13 cellular contexts compared by ENCODE assay signal in genomic region chr1:9655127-9655723, GRCh38. TPM values are rescaled to one million over a fixed set of nuclear protein-coding genes. Genes with fewer than 3 reads are reported as not detected.
DNase-seq lines count a peak whose midpoint lies in the region; ATAC-seq and TF ChIP-seq lines count a peak whose summit lies in the region.
"Had no signal": no experiment of that assay in that cellular context is flagged by ENCODE, and none has a peak within 500 bp of the region (broad histone marks: within the 10 kb centered on the region; RNA-seq: fewer than 3 reads in every experiment).

No MANE protein-coding gene starts in this region.

- TF ChIP-seq EP300 in transverse colon (IDR thresholded peaks at IDR 0.05; ENCODE audit: low read depth), result no peak

- no peaks in the 10 kb centered on the region for H3K9me3 Mint-ChIP-seq in T-cell
- no peaks in the 10 kb centered on the region for H3K9me3 Mint-ChIP-seq in WTC11

- CTCF ChIA-PET in T-cell (lab: Charles Lee) (interaction anchor here (0.6 to 5.6 kb wide), 7 partner anchors 18 to 123 kb away, joined by 3 to 60 read pairs (median 5); no protein-coding TSS in a partner anchor), WTC11 (lab: Charles Lee) (interaction anchor here (0.6 to 2.7 kb wide), 5 partner anchors 40 to 689 kb away, joined by 3 to 7 read pairs (median 3); no protein-coding TSS in a partner anchor)

- peaks cover 0 to 22% (median 15%) of the 10 kb centered on the region in 4 donors for H3K4me1 ChIP-seq in transverse colon
- H3K4me1 ChIP-seq: SJCRH30 had no signal

- peak; percentile 84 for DNase-seq in GM12865 (ENCODE audit: low read depth)
- peak in 28 of 34 experiments; percentile 17 to 74 (median 50) for DNase-seq in T-cell
- peak; percentile 41 for DNase-seq in activated gamma-delta T cell treated with anti-CD3 and anti-CD28 coated beads, Interleukin-2, amount 50 U/mL, for 16 hours (ENCODE audit: low read depth)
- DNase-seq in stimulated activated CD4-positive, alpha-beta T cell treated with anti-CD3 and anti-CD28 coated beads, Interleukin-12 subunit alpha, Interleukin-12 subunit beta, amount 100 ng/mL, for 4 hours, result peak; percentile 25
- no peak for DNase-seq in NCI-H1417 treated with DMSO at 0.1 percent for 48 hours (lab: John Stamatoyannopoulos, UW)
- DNase-seq in transverse colon, result no peak
- DNase-seq in WTC11 (ENCODE audit: low spot score), result no peak
- DNase-seq: amniotic stem cell, left ventricle myocardium inferior, NCI-H1436, SJCRH30, trophoblast cell had no signal

- H3K4me3 ChIP-seq in GM12865 (ENCODE audit: low read depth, low read length) (peak overlapping the region; percentile 92), transverse colon (no peak overlapping the region)
- H3K4me3 ChIP-seq: left ventricle myocardium inferior, SJCRH30 had no signal

- peaks cover 49% of the 10 kb centered on the region for H3K27me3 ChIP-seq in transverse colon

- ATAC-seq in T-cell (replicated peaks in 1 of 4), result peak in 1 of 4 experiments; percentile 55
- no peak for ATAC-seq in GM19397 (IDR thresholded peaks at IDR 0.05; ENCODE audit: unreplicated experiment)
- no peak for ATAC-seq in WTC11

- H3K4me1 Mint-ChIP-seq in T-cell (peaks cover 77 to 82% (median 81%) of the 10 kb centered on the region in 3 donors), WTC11 (peaks cover 10% of the 10 kb centered on the region)

- in situ Hi-C loops in transverse colon (cut with MboI; ENCODE audit: low pct_ligation_motif_present in 1 of 4, low pct_unique_long_range_greater_than_20kb in 1 of 4, low sequenced_read_pairs in 3 of 4), result no loop called here

- TF ChIP-seq POLR2A in transverse colon (IDR thresholded peaks at IDR 0.05), result no peak

- peak overlapping the region in 2 of 4 donors; percentile 2 to 77 for H3K27ac ChIP-seq in transverse colon
- H3K27ac ChIP-seq: left ventricle myocardium inferior, SJCRH30 had no signal

- H3K27me3 Mint-ChIP-seq in T-cell (no peaks in the 10 kb centered on the region), WTC11 (ENCODE audit: low read depth) (peaks cover 43% of the 10 kb centered on the region)

- H3K36me3 Mint-ChIP-seq in T-cell (peaks cover 2% of the 10 kb centered on the region), WTC11 (no peaks in the 10 kb centered on the region)

- no peaks in the 10 kb centered on the region for H3K9me3 ChIP-seq in transverse colon
- H3K9me3 ChIP-seq: left ventricle myocardium inferior, SJCRH30 had no signal

- intact Hi-C loops in transverse colon (cut with DNase I; ENCODE audit: low total_unique reads), result no loop called here

- POLR2A ChIA-PET in T-cell (lab: Charles Lee), result interaction anchor here (0.7 to 1.1 kb wide), 8 partner anchors 16 to 97 kb away, joined by 3 to 7 read pairs (median 4); no protein-coding TSS in a partner anchor
- POLR2A ChIA-PET in WTC11 (lab: Charles Lee), result interaction anchor here (0.7 kb wide), 1 partner anchor 392 kb away, joined by 3 read pairs; no protein-coding TSS in a partner anchor

- H3K27ac Mint-ChIP-seq in T-cell (peak overlapping the region; percentile 98), WTC11 (no peak overlapping the region)

- WGBS in transverse colon (ENCODE audit: low coverage in 1 of 2), 2 donors, result 48 to 49% methylated on average over 5 to 11 of the region's 11 CpGs

- TF ChIP-seq CTCF in GM12865 (IDR thresholded peaks at IDR 0.05; ENCODE audit: insufficient read depth, low read depth, low read length, missing control alignments) (no peak), transverse colon (IDR thresholded peaks at IDR 0.05) (no peak), WTC11 (IDR thresholded peaks at IDR 0.05) (no peak)

- peak overlapping the region; percentile 96 to 100 (median 97) for H3K4me3 Mint-ChIP-seq in T-cell
- H3K4me3 Mint-ChIP-seq in WTC11, result no peak overlapping the region

- no peaks in the 10 kb centered on the region for H3K36me3 ChIP-seq in transverse colon
- H3K36me3 ChIP-seq: left ventricle myocardium inferior, SJCRH30 had no signal

TF ChIP-seq in WTC11, 78 proteins besides CTCF, POLR2A, EP300 and RAD21:
- no peak for TF ChIP-seq ZNF512 (CRISPR knock-in tag; IDR thresholded peaks at IDR 0.05; ENCODE audit: borderline replicate concordance)

RNA-seq across cellular contexts. Expression of gene PIK3CD, which starts 3.7 kb away (rescaled TPM):
- total RNA-seq in T-cell (100 to 1,000 TPM; 246 to 313 (median 280) TPM), transverse colon (1 to 10 TPM in 3 of 4 donors, under 1 TPM in 1; 0.20 to 6.7 (median 4.1) TPM), WTC11 (2021) (17.9 to 23.1 TPM (median 20.2 TPM) in 3 replicates)

Comparison
In these comparisons a context has a peak if more than half of its experiments do, and no peak if none do; other contexts are left out.
1. DNase-seq: peak in GM12865 (single experiment), T-cell (28 of 34), activated gamma-delta T cell treated with anti-CD3 and anti-CD28 coated beads, Interleukin-2, amount 50 U/mL, for 16 hours (single experiment) and stimulated activated CD4-positive, alpha-beta T cell treated with anti-CD3 and anti-CD28 coated beads, Interleukin-12 subunit alpha, Interleukin-12 subunit beta, amount 100 ng/mL, for 4 hours (single experiment); none in NCI-H1417 treated with DMSO at 0.1 percent for 48 hours (single experiment), transverse colon (single experiment) and WTC11 (single experiment).
2. RNA of gene PIK3CD, which starts 3.7 kb away (total RNA-seq): 246 to 313 TPM in T-cell; 17.9 to 23.1 TPM in WTC11 and 0.20 to 6.7 TPM in transverse colon; every median in the first group is over 10 times any median in the second.